Comparison of ENCODE assay signal across 21 cellular contexts in the genomic region with DNA sequence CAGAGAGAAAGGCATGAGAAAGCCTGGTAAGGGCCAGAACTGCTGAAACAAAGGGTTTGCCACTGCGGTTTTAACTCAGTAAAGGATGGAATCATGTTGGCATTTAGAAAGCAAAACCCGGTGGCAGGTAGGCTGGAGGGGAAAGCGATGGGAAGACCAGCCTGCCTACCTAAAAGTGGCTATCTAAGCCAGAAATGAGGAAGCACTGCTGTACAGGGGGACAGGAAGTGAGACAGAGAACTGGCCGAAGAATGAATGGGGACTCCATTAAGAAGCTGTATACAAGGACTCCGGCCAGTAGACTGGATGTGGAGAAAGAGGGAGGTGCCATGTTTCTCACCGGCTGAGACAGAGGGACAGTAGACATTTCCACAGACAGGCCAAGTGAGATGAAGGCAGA.
"Had no signal": no experiment of that assay in that cellular context is flagged by ENCODE, and none has a peak within 500 bp of the region (broad histone marks: within the 10 kb centered on the region; RNA-seq: fewer than 3 reads in every experiment).

No MANE protein-coding gene starts in this region.

- H3K27me3 ChIP-seq: body of pancreas, heart right ventricle, right lobe of liver, tibial artery had no signal

- H3K4me3 ChIP-seq: body of pancreas, cardiac muscle cell, heart right ventricle, right lobe of liver, skin epidermis, tibial artery had no signal

- DNase-seq: activated CD4-positive, alpha-beta memory T cell treated with anti-CD3 and anti-CD28 coated beads, Interleukin-2, amount 10 ng/mL, durations not matched to agents 7 days and 5 days; activated CD4-positive, alpha-beta T cell treated with anti-CD3 and anti-CD28 coated beads for 48 hours; activated CD4-positive, CD25-positive, alpha-beta regulatory T cell; activated effector memory CD4-positive, alpha-beta T cell treated with anti-CD3 and anti-CD28 coated beads, Interleukin-2, amount 50 U/mL, for 16 hours; activated naive CD4-positive, alpha-beta T cell treated with anti-CD3 and anti-CD28 coated beads, Interleukin-2, amount 50 U/mL, for 16 hours; activated T-cell treated with anti-CD3 and anti-CD28 coated beads, Interleukin-2, amount 50 U/mL, for 72 hours; anterior cingulate cortex; body of pancreas; foreskin fibroblast; heart right ventricle; left colon; nephron progenitor cell; occipital lobe; right lobe of liver; stimulated activated CD4-positive, alpha-beta T cell treated with anti-CD3 and anti-CD28 coated beads, Interleukin-1b, Interleukin-23, amount 100 ng/mL, for 48 hours; stimulated activated naive CD8-positive, alpha-beta T cell treated with anti-CD3 and anti-CD28 coated beads, Interleukin-15, amount 100 ng/mL, for 72 hours; tibial artery had no signal

- H3K36me3 ChIP-seq: cardiac muscle cell, heart right ventricle, right lobe of liver, tibial artery had no signal

- H3K4me3 Mint-ChIP-seq: activated CD4-positive, alpha-beta memory T cell treated with anti-CD3 and anti-CD28 coated beads, Interleukin-2, amount 10 ng/mL, durations not matched to agents 7 days and 5 days; activated T-cell treated with anti-CD3 and anti-CD28 coated beads, Interleukin-2, amount 50 U/mL, for 72 hours; memory B cell; nephron progenitor cell; stimulated activated effector memory CD8-positive, alpha-beta T cell treated with anti-CD3 and anti-CD28 coated beads, Interleukin-12 subunit alpha, Interleukin-12 subunit beta, amount 100 ng/mL, for 72 hours; stimulated activated naive CD8-positive, alpha-beta T cell treated with anti-CD3 and anti-CD28 coated beads, Interleukin-15, amount 100 ng/mL, for 72 hours had no signal

- H3K9me3 Mint-ChIP-seq: activated CD4-positive, alpha-beta memory T cell treated with anti-CD3 and anti-CD28 coated beads, Interleukin-2, amount 10 ng/mL, durations not matched to agents 7 days and 5 days; activated T-cell treated with anti-CD3 and anti-CD28 coated beads, Interleukin-2, amount 50 U/mL, for 72 hours; stimulated activated naive CD8-positive, alpha-beta T cell treated with anti-CD3 and anti-CD28 coated beads, Interleukin-15, amount 100 ng/mL, for 72 hours had no signal

- H3K4me1 Mint-ChIP-seq: activated CD4-positive, alpha-beta memory T cell treated with anti-CD3 and anti-CD28 coated beads, Interleukin-2, amount 10 ng/mL, durations not matched to agents 7 days and 5 days; memory B cell; stimulated activated effector memory CD8-positive, alpha-beta T cell treated with anti-CD3 and anti-CD28 coated beads, Interleukin-12 subunit alpha, Interleukin-12 subunit beta, amount 100 ng/mL, for 72 hours had no signal

- H3K36me3 Mint-ChIP-seq: memory B cell; stimulated activated effector memory CD8-positive, alpha-beta T cell treated with anti-CD3 and anti-CD28 coated beads, Interleukin-12 subunit alpha, Interleukin-12 subunit beta, amount 100 ng/mL, for 72 hours had no signal

- H3K9me3 ChIP-seq: body of pancreas, right lobe of liver, tibial artery had no signal

- H3K4me1 ChIP-seq: tibial artery had no signal

- H3K27ac ChIP-seq: body of pancreas, cardiac muscle cell, heart right ventricle, right lobe of liver, skin epidermis, tibial artery had no signal

- H3K27me3 Mint-ChIP-seq: stimulated activated naive CD8-positive, alpha-beta T cell treated with anti-CD3 and anti-CD28 coated beads, Interleukin-15, amount 100 ng/mL, for 72 hours had no signal

- H3K27ac Mint-ChIP-seq: activated CD4-positive, alpha-beta memory T cell treated with anti-CD3 and anti-CD28 coated beads, Interleukin-2, amount 10 ng/mL, durations not matched to agents 7 days and 5 days; activated T-cell treated with anti-CD3 and anti-CD28 coated beads, Interleukin-2, amount 50 U/mL, for 72 hours; memory B cell; nephron progenitor cell; stimulated activated effector memory CD8-positive, alpha-beta T cell treated with anti-CD3 and anti-CD28 coated beads, Interleukin-12 subunit alpha, Interleukin-12 subunit beta, amount 100 ng/mL, for 72 hours had no signal
